In genomic region chr13:49357694-49358093, GRCh38 we compare ENCODE assay signal across 16 cellular contexts.
A peak's percentile ranks its signal among the peaks of the same experiment; 100 is the strongest.
DNase-seq lines count a peak whose midpoint lies in the region; TF ChIP-seq lines count a peak whose summit lies in the region.
"Had no signal": no experiment of that assay in that cellular context is flagged by ENCODE, and none has a peak within 500 bp of the region (broad histone marks: within the 10 kb centered on the region; RNA-seq: fewer than 3 reads in every experiment).

No MANE protein-coding gene starts in this region.

- DNase-seq in AG08395 (ENCODE audit: low spot score) = peak; percentile 64
- DNase-seq in MG63 = peak; percentile 28
- no peak for DNase-seq in esophagus muscularis mucosa (ENCODE audit: extremely low spot score)
- DNase-seq in osteocyte (ENCODE audit: extremely low spot score, unreplicated experiment) = no peak
- DNase-seq in iPS-NIHi7 (ENCODE audit: extremely low spot score) = no peak
- no peak for DNase-seq in posterior cingulate gyrus
- no peak for DNase-seq in NCI-H1092 treated with DMSO at 0.1 percent for 48 hours (lab: John Stamatoyannopoulos, UW)
- DNase-seq in activated CD8-positive, alpha-beta memory T cell treated with anti-CD3 and anti-CD28 coated beads, Interleukin-2, amount 50 U/mL, for 48 hours = no peak
- DNase-seq: activated naive CD4-positive, alpha-beta T cell treated with anti-CD3 and anti-CD28 coated beads, Interleukin-2, amount 50 U/mL, for 16 hours; left ventricle myocardium superior; naive B cell; NCI-H187; NCI-H524 treated with DMSO at 0.1 percent for 48 hours; PC-9 had no signal

- peak overlapping the region; percentile 56 to 76 (median 62) for H3K27ac ChIP-seq in esophagus muscularis mucosa (replicated peaks in 1 of 4)
- H3K27ac ChIP-seq: PC-9 had no signal

- H3K27ac Mint-ChIP-seq in osteocyte (ENCODE audit: unreplicated experiment) = peak overlapping the region; percentile 43
- H3K27ac Mint-ChIP-seq: naive B cell; stimulated activated effector memory CD8-positive, alpha-beta T cell treated with anti-CD3 and anti-CD28 coated beads, Interleukin-12 subunit alpha, Interleukin-12 subunit beta, amount 100 ng/mL, for 72 hours had no signal

- H3K27me3 Mint-ChIP-seq in osteocyte (ENCODE audit: unreplicated experiment) = no peaks in the 10 kb centered on the region
- H3K27me3 Mint-ChIP-seq: central memory CD8-positive, alpha-beta T cell; naive B cell had no signal

- no peak overlapping the region for H3K4me3 Mint-ChIP-seq in osteocyte (ENCODE audit: unreplicated experiment)
- H3K4me3 Mint-ChIP-seq: central memory CD8-positive, alpha-beta T cell; naive B cell; stimulated activated effector memory CD8-positive, alpha-beta T cell treated with anti-CD3 and anti-CD28 coated beads, Interleukin-12 subunit alpha, Interleukin-12 subunit beta, amount 100 ng/mL, for 72 hours had no signal

- peaks cover 9% of the 10 kb centered on the region for H3K9me3 Mint-ChIP-seq in osteocyte (ENCODE audit: unreplicated experiment)
- H3K9me3 Mint-ChIP-seq: central memory CD8-positive, alpha-beta T cell; stimulated activated effector memory CD8-positive, alpha-beta T cell treated with anti-CD3 and anti-CD28 coated beads, Interleukin-12 subunit alpha, Interleukin-12 subunit beta, amount 100 ng/mL, for 72 hours had no signal

- peaks cover 16% of the 10 kb centered on the region for H3K36me3 ChIP-seq in MG63
- peaks cover 6 to 28% (median 9%) of the 10 kb centered on the region in 4 donors for H3K36me3 ChIP-seq in esophagus muscularis mucosa

- H3K9me3 ChIP-seq in MG63 (peaks cover 23% of the 10 kb centered on the region), esophagus muscularis mucosa (no peaks in the 10 kb centered on the region)

- intact Hi-C loops in esophagus muscularis mucosa (cut with DNase I) = loop anchor here (5.0 kb wide), 1 partner anchor 40 kb away; no protein-coding TSS in a partner anchor
- intact Hi-C loops in posterior cingulate gyrus (cut with DNase I) = no loop called here

- peaks cover 3 to 32% (median 21%) of the 10 kb centered on the region in 4 donors for H3K4me1 ChIP-seq in esophagus muscularis mucosa

- TF ChIP-seq POLR2A in esophagus muscularis mucosa (IDR thresholded peaks at IDR 0.05; ENCODE audit: low read depth) = no peak

- H3K27me3 ChIP-seq in MG63 = no peaks in the 10 kb centered on the region
- no peaks in the 10 kb centered on the region for H3K27me3 ChIP-seq in esophagus muscularis mucosa

- TF ChIP-seq CTCF in esophagus muscularis mucosa (IDR thresholded peaks at IDR 0.05) (no peak), osteocyte (IDR thresholded peaks at IDR 0.05) (no peak)

- no peak for TF ChIP-seq EP300 in esophagus muscularis mucosa (IDR thresholded peaks at IDR 0.05)

- WGBS in esophagus muscularis mucosa = 65% methylated on average over 2 of the region's 2 CpGs

- peaks cover 32% of the 10 kb centered on the region for H3K4me1 Mint-ChIP-seq in osteocyte (ENCODE audit: unreplicated experiment)
- H3K4me1 Mint-ChIP-seq: central memory CD8-positive, alpha-beta T cell; naive B cell; stimulated activated effector memory CD8-positive, alpha-beta T cell treated with anti-CD3 and anti-CD28 coated beads, Interleukin-12 subunit alpha, Interleukin-12 subunit beta, amount 100 ng/mL, for 72 hours had no signal

- no peak overlapping the region for H3K4me3 ChIP-seq in MG63
- H3K4me3 ChIP-seq in esophagus muscularis mucosa = no peak overlapping the region
- H3K4me3 ChIP-seq: PC-9 had no signal

- H3K36me3 Mint-ChIP-seq in osteocyte (ENCODE audit: unreplicated experiment) = peaks cover 5% of the 10 kb centered on the region
- H3K36me3 Mint-ChIP-seq: stimulated activated effector memory CD8-positive, alpha-beta T cell treated with anti-CD3 and anti-CD28 coated beads, Interleukin-12 subunit alpha, Interleukin-12 subunit beta, amount 100 ng/mL, for 72 hours had no signal

Comparison
In these comparisons a context has a peak if more than half of its experiments do, and no peak if none do; other contexts are left out.
1. DNase-seq: peak in AG08395 (single experiment) and MG63 (single experiment); none in esophagus muscularis mucosa (single experiment), osteocyte (single experiment), iPS-NIHi7 (single experiment), posterior cingulate gyrus (0 of 10), NCI-H1092 treated with DMSO at 0.1 percent for 48 hours (single experiment) and activated CD8-positive, alpha-beta memory T cell treated with anti-CD3 and anti-CD28 coated beads, Interleukin-2, amount 50 U/mL, for 48 hours (single experiment).